In genomic region chr9:92360083-92360482, GRCh38 we compare ENCODE assay signal across 1 cellular context.
TF ChIP-seq lines count a peak whose summit lies in the region.

No MANE protein-coding gene starts in this region.

TF ChIP-seq in GM12878, 131 proteins besides CTCF, POLR2A, EP300 and RAD21:
- no peak for TF ChIP-seq TBL1XR1 (IDR thresholded peaks at IDR 0.05; ENCODE audit: low read depth, low read length)
- no peak for TF ChIP-seq BACH1 (IDR thresholded peaks at IDR 0.05; ENCODE audit: borderline replicate concordance)
- TF ChIP-seq MYB (IDR thresholded peaks at IDR 0.05; ENCODE audit: borderline replicate concordance, low read depth, low read length): no peak
- no peak for TF ChIP-seq KAT2A (conservative IDR thresholded peaks at IDR 0.05; ENCODE audit: control insufficient read depth, low read depth, low read length)
- no peak for TF ChIP-seq YBX1 (IDR thresholded peaks at IDR 0.05)
- TF ChIP-seq CHD2 (IDR thresholded peaks at IDR 0.05; ENCODE audit: borderline replicate concordance, low read depth, low read length): no peak
- TF ChIP-seq RUNX3 (IDR thresholded peaks at IDR 0.05; ENCODE audit: low read length): peak; percentile 82
- TF ChIP-seq DPF2 (IDR thresholded peaks at IDR 0.05): peak; percentile 38; the same call in 1 of the 2 replicates
- TF ChIP-seq, protein P1, sequence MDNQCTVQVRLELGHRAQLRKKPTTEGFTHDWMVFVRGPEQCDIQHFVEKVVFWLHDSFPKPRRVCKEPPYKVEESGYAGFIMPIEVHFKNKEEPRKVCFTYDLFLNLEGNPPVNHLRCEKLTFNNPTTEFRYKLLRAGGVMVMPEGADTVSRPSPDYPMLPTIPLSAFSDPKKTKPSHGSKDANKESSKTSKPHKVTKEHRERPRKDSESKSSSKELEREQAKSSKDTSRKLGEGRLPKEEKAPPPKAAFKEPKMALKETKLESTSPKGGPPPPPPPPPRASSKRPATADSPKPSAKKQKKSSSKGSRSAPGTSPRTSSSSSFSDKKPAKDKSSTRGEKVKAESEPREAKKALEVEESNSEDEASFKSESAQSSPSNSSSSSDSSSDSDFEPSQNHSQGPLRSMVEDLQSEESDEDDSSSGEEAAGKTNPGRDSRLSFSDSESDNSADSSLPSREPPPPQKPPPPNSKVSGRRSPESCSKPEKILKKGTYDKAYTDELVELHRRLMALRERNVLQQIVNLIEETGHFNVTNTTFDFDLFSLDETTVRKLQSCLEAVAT (IDR thresholded peaks at IDR 0.05): no peak
- TF ChIP-seq, protein P2, sequence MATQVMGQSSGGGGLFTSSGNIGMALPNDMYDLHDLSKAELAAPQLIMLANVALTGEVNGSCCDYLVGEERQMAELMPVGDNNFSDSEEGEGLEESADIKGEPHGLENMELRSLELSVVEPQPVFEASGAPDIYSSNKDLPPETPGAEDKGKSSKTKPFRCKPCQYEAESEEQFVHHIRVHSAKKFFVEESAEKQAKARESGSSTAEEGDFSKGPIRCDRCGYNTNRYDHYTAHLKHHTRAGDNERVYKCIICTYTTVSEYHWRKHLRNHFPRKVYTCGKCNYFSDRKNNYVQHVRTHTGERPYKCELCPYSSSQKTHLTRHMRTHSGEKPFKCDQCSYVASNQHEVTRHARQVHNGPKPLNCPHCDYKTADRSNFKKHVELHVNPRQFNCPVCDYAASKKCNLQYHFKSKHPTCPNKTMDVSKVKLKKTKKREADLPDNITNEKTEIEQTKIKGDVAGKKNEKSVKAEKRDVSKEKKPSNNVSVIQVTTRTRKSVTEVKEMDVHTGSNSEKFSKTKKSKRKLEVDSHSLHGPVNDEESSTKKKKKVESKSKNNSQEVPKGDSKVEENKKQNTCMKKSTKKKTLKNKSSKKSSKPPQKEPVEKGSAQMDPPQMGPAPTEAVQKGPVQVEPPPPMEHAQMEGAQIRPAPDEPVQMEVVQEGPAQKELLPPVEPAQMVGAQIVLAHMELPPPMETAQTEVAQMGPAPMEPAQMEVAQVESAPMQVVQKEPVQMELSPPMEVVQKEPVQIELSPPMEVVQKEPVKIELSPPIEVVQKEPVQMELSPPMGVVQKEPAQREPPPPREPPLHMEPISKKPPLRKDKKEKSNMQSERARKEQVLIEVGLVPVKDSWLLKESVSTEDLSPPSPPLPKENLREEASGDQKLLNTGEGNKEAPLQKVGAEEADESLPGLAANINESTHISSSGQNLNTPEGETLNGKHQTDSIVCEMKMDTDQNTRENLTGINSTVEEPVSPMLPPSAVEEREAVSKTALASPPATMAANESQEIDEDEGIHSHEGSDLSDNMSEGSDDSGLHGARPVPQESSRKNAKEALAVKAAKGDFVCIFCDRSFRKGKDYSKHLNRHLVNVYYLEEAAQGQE (IDR thresholded peaks at IDR 0.05; ENCODE audit: low read depth, low read length): no peak
- TF ChIP-seq MTA2 (IDR thresholded peaks at IDR 0.05; ENCODE audit: low read depth): 0 out of 2 replicates have a peak, but pooled peaks have one; percentile 21
- TF ChIP-seq SPI1 (IDR thresholded peaks at IDR 0.05; ENCODE audit: borderline replicate concordance, insufficient read depth, low read depth, low read length): peak; percentile 89
- no peak for TF ChIP-seq GABPA (IDR thresholded peaks at IDR 0.05; ENCODE audit: low read depth)
- no peak for TF ChIP-seq LARP7 (IDR thresholded peaks at IDR 0.05)
- TF ChIP-seq SIX5 (IDR thresholded peaks at IDR 0.05; ENCODE audit: low read depth, low read length, severe bottlenecking): no peak
